In the genomic region with DNA sequence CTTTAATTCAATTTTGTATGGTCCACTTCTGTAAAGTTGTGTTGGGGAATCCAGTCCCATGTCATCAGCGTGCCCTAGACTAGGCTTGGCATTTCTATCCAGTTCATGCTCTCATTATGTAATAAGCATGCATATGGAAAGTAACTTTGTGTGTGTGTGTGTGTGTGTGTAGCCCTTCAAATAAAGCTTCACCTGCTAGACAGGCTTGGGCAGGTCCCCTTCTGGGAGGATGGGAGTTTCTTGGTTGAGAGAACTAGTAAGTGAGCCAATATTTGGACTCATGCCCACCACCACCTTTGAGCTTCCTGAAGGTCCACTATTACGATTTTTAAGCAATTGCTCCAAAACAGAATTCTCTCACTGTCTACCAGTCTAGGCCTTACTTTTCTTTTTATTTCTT, we compare ENCODE assay signal across 9 cellular contexts. TPM values are rescaled to one million over a fixed set of nuclear protein-coding genes. Genes with fewer than 3 reads are reported as not detected.
DNase-seq lines count a peak whose midpoint lies in the region; ATAC-seq and TF ChIP-seq lines count a peak whose summit lies in the region.
"Had no signal": no experiment of that assay in that cellular context is flagged by ENCODE, and none has a peak within 500 bp of the region (broad histone marks: within the 10 kb centered on the region; RNA-seq: fewer than 3 reads in every experiment).

No MANE protein-coding gene starts in this region.

- no peak overlapping the region for H2AFZ ChIP-seq in trophoblast cell (ENCODE audit: insufficient read depth, low read length, poor library complexity)

- POLR2A ChIA-PET in HEK293 (lab: Yijun Ruan, JAX) (no interaction called here), MCF 10A (lab: Yijun Ruan, JAX) (interaction anchor here (0.6 to 3.2 kb wide), 7 partner anchors 8 to 451 kb away, joined by 3 to 23 read pairs (median 4); no protein-coding TSS in a partner anchor)

- in situ Hi-C loops in KBM-7 (cut with MboI; ENCODE audit: low pct_unique_long_range_greater_than_20kb, low sequenced_read_pairs), result no loop called here

- peaks cover 2% of the 10 kb centered on the region for H3K4me1 ChIP-seq in HEK293 (ENCODE audit: control insufficient read depth, insufficient read depth, low read length)
- peaks cover 2% of the 10 kb centered on the region in 2 experiments for H3K4me1 ChIP-seq in trophoblast cell (ENCODE audit: control insufficient read depth in 1 of 2, insufficient read depth in 2 of 2, low read length in 2 of 2)

- no peak overlapping the region for H3K9ac ChIP-seq in trophoblast cell (ENCODE audit: low read length)

- no peaks in the 10 kb centered on the region for H3K27me3 Mint-ChIP-seq in MCF 10A (ENCODE audit: insufficient read depth, unreplicated experiment)

- no peak overlapping the region for H2AK5ac ChIP-seq in trophoblast cell (ENCODE audit: low read length)

- H3K14ac ChIP-seq in trophoblast cell (ENCODE audit: low read length), result no peak overlapping the region

- BruUV-seq in MCF 10A (replicated peaks; lab: Mats Ljungman, UMichigan), result no TSS peak

- whole genome bisulfite sequencing in trophoblast cell (ENCODE audit: extremely low coverage, insufficient coverage, insufficient read length), result no CpG with 5 or more reads among the region's 2 CpGs

- CTCF ChIA-PET in HEK293 (lab: Yijun Ruan, JAX), result interaction anchor here (0.5 to 1.0 kb wide), 5 partner anchors 10 to 330 kb away, joined by 3 read pairs; no protein-coding TSS in a partner anchor
- CTCF ChIA-PET in MCF 10A (lab: Yijun Ruan, JAX), result interaction anchor here (0.7 to 1.3 kb wide), 2 partner anchors 53 to 575 kb away, joined by 3 to 5 read pairs; no protein-coding TSS in a partner anchor

- no peak overlapping the region for H3K4me2 ChIP-seq in trophoblast cell (ENCODE audit: low read length)

- H3K4me3 ChIP-seq in HEK293 (ENCODE audit: low read depth, low read length) (no peak overlapping the region), trophoblast cell (ENCODE audit: low read depth, low read length) (no peak overlapping the region)
- H3K4me3 ChIP-seq: SJCRH30 had no signal

- H3K36me3 Mint-ChIP-seq in MCF 10A (ENCODE audit: insufficient read depth, unreplicated experiment), result no peaks in the 10 kb centered on the region

- peak overlapping the region; percentile 33 for H2BK5ac ChIP-seq in trophoblast cell (ENCODE audit: low read depth, low read length, poor library complexity)

- ATAC-seq in GM19351 (IDR thresholded peaks at IDR 0.05; ENCODE audit: unreplicated experiment) (no peak), GM21526 (IDR thresholded peaks at IDR 0.05; ENCODE audit: low FRiP score, unreplicated experiment) (no peak)

- no peak overlapping the region for H2BK12ac ChIP-seq in trophoblast cell (ENCODE audit: low read length)

- intact Hi-C loops in MCF 10A (cut with micrococcal nuclease), result no loop called here

- DNase-seq in NCI-H2107 (lab: John Stamatoyannopoulos, UW) (peak; percentile 31), MCF 10A (ENCODE audit: unreplicated experiment) (peak; percentile 92), trophoblast cell (no peak), KBM-7 (no peak)
- DNase-seq: NCI-H226, SJCRH30 had no signal

- no peak overlapping the region for H2BK120ac ChIP-seq in trophoblast cell (ENCODE audit: insufficient read depth, low read length, poor library complexity)

- H3K18ac ChIP-seq in trophoblast cell (ENCODE audit: low read length), result no peak overlapping the region

- TF ChIP-seq CTCF in HEK293 (tag by site-specific recombination; IDR thresholded peaks at IDR 0.05) (no peak), MCF 10A (IDR thresholded peaks at IDR 0.05; ENCODE audit: unreplicated experiment) (no peak)

- no peak overlapping the region for H3K4me3 Mint-ChIP-seq in MCF 10A (ENCODE audit: unreplicated experiment)

- H3K9me3 Mint-ChIP-seq in MCF 10A (ENCODE audit: unreplicated experiment), result no peaks in the 10 kb centered on the region

- H3K4me1 Mint-ChIP-seq in MCF 10A (ENCODE audit: insufficient read depth, unreplicated experiment), result peaks cover 40% of the 10 kb centered on the region

- H3K36me3 ChIP-seq in HEK293 (ENCODE audit: control insufficient read depth in 2 of 2, insufficient read depth in 1 of 2, low read length in 2 of 2), result no peaks in the 10 kb centered on the region
- H3K36me3 ChIP-seq in trophoblast cell (ENCODE audit: control insufficient read depth in 1 of 2, insufficient read depth in 2 of 2, low read length in 2 of 2), result peaks cover 0 to 2% of the 10 kb centered on the region in 2 experiments

- no peaks in the 10 kb centered on the region for H3K27me3 ChIP-seq in trophoblast cell (ENCODE audit: insufficient read depth, low read length)
- H3K27me3 ChIP-seq: SJCRH30 had no signal

- H4K8ac ChIP-seq in trophoblast cell (ENCODE audit: low read depth, low read length), result no peak overlapping the region

- no peak overlapping the region for H4K91ac ChIP-seq in trophoblast cell (ENCODE audit: low read depth, low read length)

- peaks cover 11% of the 10 kb centered on the region for H3K79me2 ChIP-seq in trophoblast cell (ENCODE audit: control insufficient read depth, insufficient read depth, low read length, poor library complexity)

- no peak overlapping the region for H3K23ac ChIP-seq in trophoblast cell (ENCODE audit: low read length)

- peaks cover 4% of the 10 kb centered on the region for H3K79me1 ChIP-seq in trophoblast cell (ENCODE audit: low read length)

- H3K27ac ChIP-seq in HEK293 (ENCODE audit: extremely low read depth, low read depth, low read length), result no peak overlapping the region
- no peak overlapping the region for H3K27ac ChIP-seq in trophoblast cell (ENCODE audit: low read depth, low read length)
- H3K27ac ChIP-seq: SJCRH30 had no signal

- H3K9me3 ChIP-seq in HEK293 (ENCODE audit: control insufficient read depth, insufficient read depth, low read depth, low read length) (no peaks in the 10 kb centered on the region), trophoblast cell (ENCODE audit: insufficient read depth, low read depth, low read length) (no peaks in the 10 kb centered on the region)
- H3K9me3 ChIP-seq: SJCRH30 had no signal

- H4K12ac ChIP-seq in trophoblast cell (ENCODE audit: low read depth, low read length), result no peak overlapping the region

- peak overlapping the region; percentile 94 for H3K4ac ChIP-seq in trophoblast cell (ENCODE audit: low read depth, low read length)

- peak overlapping the region; percentile 49 for H3K27ac Mint-ChIP-seq in MCF 10A (ENCODE audit: low read depth, unreplicated experiment)

TF ChIP-seq in HEK293, 187 proteins besides CTCF, POLR2A, EP300 and RAD21:
- TF ChIP-seq, protein P1, sequence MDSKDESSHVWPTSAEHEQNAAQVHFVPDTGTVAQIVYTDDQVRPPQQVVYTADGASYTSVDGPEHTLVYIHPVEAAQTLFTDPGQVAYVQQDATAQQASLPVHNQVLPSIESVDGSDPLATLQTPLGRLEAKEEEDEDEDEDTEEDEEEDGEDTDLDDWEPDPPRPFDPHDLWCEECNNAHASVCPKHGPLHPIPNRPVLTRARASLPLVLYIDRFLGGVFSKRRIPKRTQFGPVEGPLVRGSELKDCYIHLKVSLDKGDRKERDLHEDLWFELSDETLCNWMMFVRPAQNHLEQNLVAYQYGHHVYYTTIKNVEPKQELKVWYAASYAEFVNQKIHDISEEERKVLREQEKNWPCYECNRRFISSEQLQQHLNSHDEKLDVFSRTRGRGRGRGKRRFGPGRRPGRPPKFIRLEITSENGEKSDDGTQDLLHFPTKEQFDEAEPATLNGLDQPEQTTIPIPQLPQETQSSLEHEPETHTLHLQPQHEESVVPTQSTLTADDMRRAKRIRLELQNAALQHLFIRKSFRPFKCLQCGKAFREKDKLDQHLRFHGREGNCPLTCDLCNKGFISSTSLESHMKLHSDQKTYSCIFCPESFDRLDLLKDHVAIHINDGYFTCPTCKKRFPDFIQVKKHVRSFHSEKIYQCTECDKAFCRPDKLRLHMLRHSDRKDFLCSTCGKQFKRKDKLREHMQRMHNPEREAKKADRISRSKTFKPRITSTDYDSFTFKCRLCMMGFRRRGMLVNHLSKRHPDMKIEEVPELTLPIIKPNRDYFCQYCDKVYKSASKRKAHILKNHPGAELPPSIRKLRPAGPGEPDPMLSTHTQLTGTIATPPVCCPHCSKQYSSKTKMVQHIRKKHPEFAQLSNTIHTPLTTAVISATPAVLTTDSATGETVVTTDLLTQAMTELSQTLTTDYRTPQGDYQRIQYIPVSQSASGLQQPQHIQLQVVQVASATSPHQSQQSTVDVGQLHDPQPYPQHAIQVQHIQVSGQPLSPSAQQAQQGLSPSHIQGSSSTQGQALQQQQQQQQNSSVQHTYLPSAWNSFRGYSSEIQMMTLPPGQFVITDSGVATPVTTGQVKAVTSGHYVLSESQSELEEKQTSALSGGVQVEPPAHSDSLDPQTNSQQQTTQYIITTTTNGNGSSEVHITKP (tag by site-specific recombination; IDR thresholded peaks at IDR 0.05), result peak; percentile 49
- no peak for TF ChIP-seq SCRT1 (tag by site-specific recombination; IDR thresholded peaks at IDR 0.05; ENCODE audit: borderline replicate concordance)
- TF ChIP-seq, protein P2, sequence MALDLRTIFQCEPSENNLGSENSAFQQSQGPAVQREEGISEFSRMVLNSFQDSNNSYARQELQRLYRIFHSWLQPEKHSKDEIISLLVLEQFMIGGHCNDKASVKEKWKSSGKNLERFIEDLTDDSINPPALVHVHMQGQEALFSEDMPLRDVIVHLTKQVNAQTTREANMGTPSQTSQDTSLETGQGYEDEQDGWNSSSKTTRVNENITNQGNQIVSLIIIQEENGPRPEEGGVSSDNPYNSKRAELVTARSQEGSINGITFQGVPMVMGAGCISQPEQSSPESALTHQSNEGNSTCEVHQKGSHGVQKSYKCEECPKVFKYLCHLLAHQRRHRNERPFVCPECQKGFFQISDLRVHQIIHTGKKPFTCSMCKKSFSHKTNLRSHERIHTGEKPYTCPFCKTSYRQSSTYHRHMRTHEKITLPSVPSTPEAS (tag by site-specific recombination; IDR thresholded peaks at IDR 0.05), result peak; percentile 25; the same call in 1 of the 2 replicates
- no peak for TF ChIP-seq ZNF658 (tag by site-specific recombination; IDR thresholded peaks at IDR 0.05)
- TF ChIP-seq ZFP37 (tag by site-specific recombination; IDR thresholded peaks at IDR 0.05), result 0 out of 2 replicates have a peak, but pooled peaks have one; percentile 46
- peak; percentile 59; the same call in 1 of the 2 replicates for TF ChIP-seq ZNF10 (tag by site-specific recombination; IDR thresholded peaks at IDR 0.05)

RNA-seq across cellular contexts. Expression of a gene that starts 6.9 kb away (rescaled TPM):
- total RNA-seq in MCF 10A (2022), result 41.0 and 85.4 TPM in 2 replicates
- 239 and 252 TPM in 2 replicates for polyA plus RNA-seq in trophoblast cell (2013)

RNA-seq across cellular contexts. Expression of a gene that starts 7.3 kb away (rescaled TPM):
- 14.3 and 15.3 TPM in 2 replicates for total RNA-seq in MCF 10A (2022)
- 17.7 and 18.1 TPM in 2 replicates for polyA plus RNA-seq in trophoblast cell (2013)

Comparison
In these comparisons a context has a peak if more than half of its experiments do, and no peak if none do; other contexts are left out.
1. DNase-seq: peak in NCI-H2107 (single experiment) and MCF 10A (single experiment); none in trophoblast cell (0 of 2) and KBM-7 (single experiment).